Comparison of ENCODE assay signal across 1 cellular context in the genomic region with DNA sequence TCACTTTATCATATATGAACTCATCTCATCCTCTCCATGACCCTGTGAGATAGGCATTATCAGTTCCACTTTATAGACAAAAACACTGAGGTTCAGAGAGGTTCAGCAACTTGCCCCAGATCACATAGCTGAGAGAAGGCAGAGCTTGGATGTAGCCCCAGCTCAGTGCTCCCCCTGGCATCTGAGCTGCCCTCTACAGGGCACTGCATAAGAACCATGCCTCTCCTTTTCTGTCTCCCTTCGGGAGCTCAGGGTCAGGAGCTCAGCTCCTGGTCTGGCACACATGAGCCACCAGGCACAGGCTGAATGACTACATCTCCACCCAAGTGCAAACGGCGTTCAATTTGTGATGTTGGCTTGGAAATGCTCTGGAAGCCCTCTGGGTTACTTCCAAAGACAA.
TF ChIP-seq lines count a peak whose summit lies in the region.

No MANE protein-coding gene starts in this region.

TF ChIP-seq in endothelial cell of umbilical vein, 7 proteins besides CTCF, POLR2A, EP300 and RAD21:
- TF ChIP-seq EZH2 (IDR thresholded peaks at IDR 0.05; ENCODE audit: borderline replicate concordance, low read depth, low read length, severe bottlenecking) = no peak
- TF ChIP-seq, protein P1, sequence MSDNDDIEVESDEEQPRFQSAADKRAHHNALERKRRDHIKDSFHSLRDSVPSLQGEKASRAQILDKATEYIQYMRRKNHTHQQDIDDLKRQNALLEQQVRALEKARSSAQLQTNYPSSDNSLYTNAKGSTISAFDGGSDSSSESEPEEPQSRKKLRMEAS (IDR thresholded peaks at IDR 0.05; ENCODE audit: insufficient read depth, insufficient read length) = no peak
- TF ChIP-seq POLR2AphosphoS5 (IDR thresholded peaks at IDR 0.05; ENCODE audit: insufficient read depth, low read depth, low read length) = no peak
- no peak for TF ChIP-seq GATA2 (IDR thresholded peaks at IDR 0.05; ENCODE audit: insufficient read depth, insufficient read length, low read depth, low read length)
- TF ChIP-seq JUN (IDR thresholded peaks at IDR 0.05; ENCODE audit: borderline replicate concordance, insufficient read depth, insufficient read length, low read depth) = no peak
- TF ChIP-seq MYC (IDR thresholded peaks at IDR 0.05; ENCODE audit: low read depth, low read length) = no peak
